ENCODE assay signal across 16 cellular contexts in genomic region chr5:36357391-36357790, GRCh38. TPM values are rescaled to one million over a fixed set of nuclear protein-coding genes. Genes with fewer than 3 reads are reported as not detected.
DNase-seq lines count a peak whose midpoint lies in the region; ATAC-seq and TF ChIP-seq lines count a peak whose summit lies in the region.
"Had no signal": no experiment of that assay in that cellular context is flagged by ENCODE, and none has a peak within 500 bp of the region (broad histone marks: within the 10 kb centered on the region; RNA-seq: fewer than 3 reads in every experiment).

No MANE protein-coding gene starts in this region.

- no peak overlapping the region for H3K9ac ChIP-seq in GM23248
- no peak overlapping the region for H3K9ac ChIP-seq in adipocyte (ENCODE audit: low read length)

- H3K9me2 ChIP-seq in GM23248 (ENCODE audit: insufficient read depth) = no peaks in the 10 kb centered on the region
- no peaks in the 10 kb centered on the region for H3K9me2 ChIP-seq in hepatocyte (replicated peaks; ENCODE audit: insufficient read depth)

- H4K20me1 ChIP-seq in GM23248 (ENCODE audit: insufficient read depth) (no peaks in the 10 kb centered on the region), hepatocyte (ENCODE audit: insufficient read depth, poor library complexity, severe bottlenecking) (no peaks in the 10 kb centered on the region)

- H3K9me3 ChIP-seq in AG04450 (ENCODE audit: control insufficient read depth, insufficient read depth, low read length) (no peaks in the 10 kb centered on the region), GM23248 (ENCODE audit: low read depth) (no peaks in the 10 kb centered on the region), adipocyte (ENCODE audit: control insufficient read depth, low read length) (no peaks in the 10 kb centered on the region), hepatocyte (ENCODE audit: low read depth) (no peaks in the 10 kb centered on the region)

- H3K36me3 ChIP-seq in GM23248 (ENCODE audit: low read depth) (no peaks in the 10 kb centered on the region), adipocyte (ENCODE audit: control insufficient read depth, insufficient read depth, low read length, severe bottlenecking) (no peaks in the 10 kb centered on the region), hepatocyte (replicated peaks; ENCODE audit: insufficient read depth, low read depth) (no peaks in the 10 kb centered on the region)

- no peak for ATAC-seq in HG03521 (IDR thresholded peaks at IDR 0.05; ENCODE audit: unreplicated experiment)
- ATAC-seq: activated CD4-positive, CD25-positive, alpha-beta regulatory T cell treated with anti-CD3 and anti-CD28 coated beads, Interleukin-2, amount 50 U/mL, for 24 hours had no signal

- WGBS in GM23248 (ENCODE audit: low coverage in 1 of 2, low lambda C conversion rate in 2 of 2, missing lambda C conversion rate in 2 of 2), 2 experiments = 40 to 43% methylated on average over 4 of the region's 4 CpGs
- WGBS in hepatocyte (ENCODE audit: low lambda C conversion rate, missing lambda C conversion rate) = 62% methylated on average over 4 of the region's 4 CpGs

- TF ChIP-seq CTCF in AG04450 (IDR thresholded peaks at IDR 0.05; ENCODE audit: low read depth, low read length) (no peak), hepatocyte (IDR thresholded peaks at IDR 0.05; ENCODE audit: poor library complexity) (no peak)

- DNase-seq in AG04450 (ENCODE audit: low read depth, low spot score) (peak; percentile 47), GM23248 (peak; percentile 78), adipocyte (ENCODE audit: low read depth) (peak; percentile 33), islet precursor cell (peak; percentile 79), T1000 (lab: John Stamatoyannopoulos, UW) (no peak), hepatocyte (ENCODE audit: low spot score) (no peak)
- DNase-seq in NK-92 treated with Interleukin-12 subunit alpha and Interleukin-12 subunit beta, amount 100 ng/mL, for 24 hours (lab: John Stamatoyannopoulos, UW) = no peak
- DNase-seq: DMS153, hypothalamus, NCI-H1436 treated with DMSO at 0.1 percent for 48 hours, NCI-H446 treated with DMSO at 0.1 percent for 48 hours, OCI-M1, small intestine had no signal

- CTCF ChIA-PET in AG04450 (lab: Charles Lee) = interaction anchor here (0.5 to 2.0 kb wide), 2 partner anchors 92 to 112 kb away, joined by 7 to 8 read pairs; no protein-coding TSS in a partner anchor

- H3K27ac ChIP-seq in AG04450 (ENCODE audit: low read depth, low read length) (no peak overlapping the region), GM23248 (no peak overlapping the region), hepatocyte (no peak overlapping the region)
- H3K27ac ChIP-seq: epithelial cell of prostate had no signal

- H3F3A ChIP-seq in GM23248 (ENCODE audit: insufficient read depth) = peaks cover 18% of the 10 kb centered on the region; the same call in 1 of the 2 replicates

- peak overlapping the region; percentile 47 for H3K4me2 ChIP-seq in GM23248 (ENCODE audit: unreplicated experiment)
- H3K4me2 ChIP-seq in hepatocyte = no peak overlapping the region

- H2AFZ ChIP-seq in GM23248 = peak overlapping the region; percentile 45
- no peak overlapping the region for H2AFZ ChIP-seq in hepatocyte

- H3K27me3 ChIP-seq in AG04450 (ENCODE audit: control insufficient read depth, insufficient read depth, low read length) (no peaks in the 10 kb centered on the region), GM23248 (replicated peaks; ENCODE audit: insufficient read depth) (no peaks in the 10 kb centered on the region), adipocyte (replicated peaks; ENCODE audit: control insufficient read depth, insufficient read depth, low read length) (no peaks in the 10 kb centered on the region), hepatocyte (no peaks in the 10 kb centered on the region)

- peaks cover 22% of the 10 kb centered on the region for H3K4me1 ChIP-seq in GM23248 (ENCODE audit: insufficient read depth)
- H3K4me1 ChIP-seq in adipocyte (ENCODE audit: control insufficient read depth, insufficient read depth, low read length) = peaks cover 10% of the 10 kb centered on the region
- H3K4me1 ChIP-seq in hepatocyte (ENCODE audit: insufficient read depth) = no peaks in the 10 kb centered on the region

- POLR2A ChIA-PET in AG04450 (lab: Yijun Ruan, JAX) = no interaction called here

- no peak overlapping the region for H3K4me3 ChIP-seq in AG04450 (ENCODE audit: low read depth, low read length)
- H3K4me3 ChIP-seq in GM23248 = no peak overlapping the region
- H3K4me3 ChIP-seq in adipocyte (ENCODE audit: low read length) = no peak overlapping the region
- H3K4me3 ChIP-seq in hepatocyte = no peak overlapping the region

- H3K79me2 ChIP-seq in GM23248 (ENCODE audit: insufficient read depth) (no peaks in the 10 kb centered on the region), hepatocyte (no peaks in the 10 kb centered on the region)

- in situ Hi-C loops in GM23248 (cut with MboI) = no loop called here

RNA-seq across cellular contexts. Expression of gene RANBP3L, which starts 55.7 kb away (rescaled TPM):
- polyA plus RNA-seq in AG04450 (2011; rRNA removed) (not detected in 2 replicates), GM23248 (2016; fragmentation: Nextera tagmentation; extraction: Ambion mirVana) (not detected in 2 replicates), hepatocyte (0.28 and 0.46 TPM in 2 replicates)
- not detected in 2 replicates for polyA minus RNA-seq in AG04450 (2011; rRNA and poly(A)+ RNA removed)
- total RNA-seq in GM23248 (2014; rRNA removed; shearing (Covaris generic)) = not detected in 2 replicates
- 3.8 and 6.5 TPM in 2 replicates for total RNA-seq in hepatocyte

Comparison
In these comparisons a context has a peak if more than half of its experiments do, and no peak if none do; other contexts are left out.
1. DNase-seq: peak in AG04450 (single experiment), GM23248 (single experiment), adipocyte (single experiment) and islet precursor cell (single experiment); none in NK-92 treated with Interleukin-12 subunit alpha and Interleukin-12 subunit beta, amount 100 ng/mL, for 24 hours (single experiment), T1000 (single experiment) and hepatocyte (single experiment).